9 cellular contexts compared by ENCODE assay signal in the genomic region with DNA sequence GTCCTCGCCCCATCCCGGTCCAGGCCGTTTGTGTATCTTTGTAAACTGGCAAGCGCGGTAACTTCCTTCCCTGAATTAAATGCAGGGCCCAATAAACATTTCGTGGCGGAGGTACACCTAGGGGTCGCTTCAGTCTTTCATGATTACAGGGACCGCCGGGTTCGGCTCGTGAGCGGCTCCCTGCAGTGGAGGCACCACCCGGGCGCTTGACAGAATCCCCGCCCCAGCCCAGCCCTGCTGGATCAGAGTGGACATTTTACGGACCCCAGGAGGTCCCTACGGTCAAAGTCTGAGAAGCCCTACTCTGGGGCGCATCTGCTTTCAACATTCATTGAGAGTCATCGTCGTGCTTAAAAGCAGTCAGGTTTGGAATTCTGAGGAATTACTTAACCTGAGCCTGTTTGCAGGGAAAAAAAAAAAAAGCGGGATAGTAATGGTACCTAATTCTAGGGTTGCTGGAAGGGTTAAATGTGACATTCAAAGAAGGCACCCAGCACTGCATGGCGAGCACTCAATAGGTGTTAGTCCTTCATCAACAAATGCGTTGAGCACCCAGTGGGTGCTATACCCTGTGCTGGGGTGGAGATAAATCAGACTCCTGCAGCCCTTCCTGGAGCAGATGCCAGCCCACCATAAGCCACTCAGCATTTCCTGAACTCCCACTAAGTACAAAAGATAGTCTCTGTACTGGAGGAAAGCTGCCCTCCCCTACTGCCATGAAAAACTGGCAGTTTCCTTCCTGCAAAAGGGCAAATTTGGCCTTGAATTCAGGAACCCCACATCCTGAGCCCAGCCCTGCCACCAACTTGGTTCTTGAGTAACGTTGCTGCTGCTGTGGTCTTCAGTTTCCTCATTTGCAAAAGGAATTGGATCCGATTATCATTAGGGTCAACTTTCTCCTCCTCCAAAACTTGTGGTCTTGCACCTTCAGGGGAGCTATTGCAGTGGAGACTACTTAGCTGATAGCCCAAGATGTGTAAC. TPM values are rescaled to one million over a fixed set of nuclear protein-coding genes. Genes with fewer than 3 reads are reported as not detected.
DNase-seq lines count a peak whose midpoint lies in the region; ATAC-seq, FAIRE-seq and TF ChIP-seq lines count a peak whose summit lies in the region.
"Had no signal": no experiment of that assay in that cellular context is flagged by ENCODE, and none has a peak within 500 bp of the region (broad histone marks: within the 10 kb centered on the region; RNA-seq: fewer than 3 reads in every experiment).

No MANE protein-coding gene starts in this region.

- TF ChIP-seq POLR2A in upper lobe of left lung (IDR thresholded peaks at IDR 0.05) (no peak), GM12892 (IDR thresholded peaks at IDR 0.05; ENCODE audit: low read depth, low read length) (no peak)

- no peak overlapping the region for H2BK120ac ChIP-seq in mesenchymal stem cell (ENCODE audit: low read depth, low read length)

- POLR2A ChIA-PET in BJ (lab: Charles Lee), result interaction anchor here (0.6 kb wide), 1 partner anchor 740 kb away, joined by 9 read pairs; no protein-coding TSS in a partner anchor

- H3K27ac Mint-ChIP-seq in GM23338, result no peak overlapping the region
- peak overlapping the region; percentile 36 for H3K27ac Mint-ChIP-seq in chondrocyte (ENCODE audit: unreplicated experiment)

- peak overlapping the region; percentile 59 for H4K8ac ChIP-seq in mesenchymal stem cell (ENCODE audit: low read length)

- H3K9me3 ChIP-seq in OCI-LY3 (ENCODE audit: insufficient read depth, low read length), result no peaks in the 10 kb centered on the region
- H3K9me3 ChIP-seq in mesenchymal stem cell (ENCODE audit: control insufficient read depth, low read length), result no peaks in the 10 kb centered on the region
- no peaks in the 10 kb centered on the region for H3K9me3 ChIP-seq in upper lobe of left lung

- H3K36me3 Mint-ChIP-seq in GM23338 (ENCODE audit: low read depth) (no peaks in the 10 kb centered on the region), chondrocyte (ENCODE audit: low read depth) (peaks cover 5% of the 10 kb centered on the region)

- peak overlapping the region; percentile 96 for H3K4me3 ChIP-seq in BJ (ENCODE audit: low read depth, low read length)
- H3K4me3 ChIP-seq in GM23338, result peak overlapping the region; percentile 92
- peak overlapping the region; percentile 95 for H3K4me3 ChIP-seq in OCI-LY3 (ENCODE audit: low read length)
- peak overlapping the region; percentile 80 to 84 for H3K4me3 ChIP-seq in mesenchymal stem cell (ENCODE audit: insufficient read depth in 1 of 2, low read depth in 1 of 2, low read length in 2 of 2)
- peak overlapping the region; percentile 14 to 97 (median 78) for H3K4me3 ChIP-seq in upper lobe of left lung

- H3K4me1 ChIP-seq in GM23338 (ENCODE audit: insufficient read depth) (peaks cover 11% of the 10 kb centered on the region), OCI-LY3 (ENCODE audit: low read length) (peaks cover 5% of the 10 kb centered on the region), mesenchymal stem cell (ENCODE audit: control insufficient read depth, insufficient read depth, low read depth, low read length) (peaks cover 13% of the 10 kb centered on the region), upper lobe of left lung (peaks cover 21 to 46% (median 39%) of the 10 kb centered on the region in 4 donors)

- H3K4me3 Mint-ChIP-seq in GM23338 (peak overlapping the region; percentile 78), chondrocyte (ENCODE audit: unreplicated experiment) (peak overlapping the region; percentile 76)

- H2BK12ac ChIP-seq in mesenchymal stem cell (ENCODE audit: low read length in 2 of 2), result peak overlapping the region in 1 of 2 experiments; percentile 83

- H3F3A ChIP-seq in GM23338 (replicated peaks; ENCODE audit: low read depth), result no peaks in the 10 kb centered on the region

- no peak overlapping the region for H3K14ac ChIP-seq in mesenchymal stem cell (ENCODE audit: low read length in 2 of 2)

- DNase-seq in BJ (ENCODE audit: low read depth) (no peak), GM23338 (ENCODE audit: low spot score) (peak; percentile 69), chondrocyte (ENCODE audit: low spot score) (no peak), mesenchymal stem cell (peak; percentile 62), upper lobe of left lung (no peak), GM12892 (ENCODE audit: insufficient read length) (no peak)

- H3K27me3 ChIP-seq in BJ (ENCODE audit: control insufficient read depth, insufficient read depth, low read length) (peaks cover 12% of the 10 kb centered on the region), GM23338 (ENCODE audit: insufficient read depth) (peaks cover 21% of the 10 kb centered on the region), OCI-LY3 (ENCODE audit: low read depth, low read length) (peaks cover 34% of the 10 kb centered on the region), mesenchymal stem cell (ENCODE audit: control insufficient read depth in 1 of 2, insufficient read depth in 1 of 2, low read length in 2 of 2) (peaks cover 3 to 21% of the 10 kb centered on the region in 2 experiments), upper lobe of left lung (no peaks in the 10 kb centered on the region)

- H3K9me3 Mint-ChIP-seq in GM23338, result no peaks in the 10 kb centered on the region
- H3K9me3 Mint-ChIP-seq in chondrocyte (ENCODE audit: low read depth), result no peaks in the 10 kb centered on the region

- peaks cover 9% of the 10 kb centered on the region; the same call in 1 of the 2 replicates for H4K20me1 ChIP-seq in GM23338 (replicated peaks; ENCODE audit: insufficient read depth)
- no peaks in the 10 kb centered on the region for H4K20me1 ChIP-seq in OCI-LY3 (ENCODE audit: insufficient read depth, low read length)

- peaks cover 9% of the 10 kb centered on the region for H3K79me2 ChIP-seq in GM23338 (replicated peaks; ENCODE audit: insufficient read depth)
- no peaks in the 10 kb centered on the region for H3K79me2 ChIP-seq in OCI-LY3 (ENCODE audit: low read length)

- peaks cover 11% of the 10 kb centered on the region for H3K27me3 Mint-ChIP-seq in GM23338 (ENCODE audit: insufficient read depth, low read depth, poor library complexity)
- H3K27me3 Mint-ChIP-seq in chondrocyte (ENCODE audit: low read depth), result no peaks in the 10 kb centered on the region

- H2AK5ac ChIP-seq in mesenchymal stem cell (ENCODE audit: low read length, severe bottlenecking), result no peak overlapping the region

- H3K27ac ChIP-seq in GM23338 (ENCODE audit: low read depth), result no peak overlapping the region
- no peak overlapping the region for H3K27ac ChIP-seq in OCI-LY3 (ENCODE audit: low read length)
- H3K27ac ChIP-seq in mesenchymal stem cell (ENCODE audit: low read length, poor library complexity, severe bottlenecking), result no peak overlapping the region
- peak overlapping the region; percentile 97 to 100 (median 100) for H3K27ac ChIP-seq in upper lobe of left lung

- peak in 1 of 4 donors; percentile 47 for TF ChIP-seq EP300 in upper lobe of left lung (IDR thresholded peaks at IDR 0.05)

- peak overlapping the region; percentile 87 for H2BK15ac ChIP-seq in mesenchymal stem cell (ENCODE audit: low read depth, poor library complexity, severe bottlenecking)

- FAIRE-seq in GM12892 (lab: Jason Lieb, UNC), result no peak

- 13% methylated on average over 26 of the region's 26 CpGs for whole genome bisulfite sequencing in mesenchymal stem cell
- 4 to 9% methylated on average over 10 to 25 of the region's 26 CpGs for WGBS in upper lobe of left lung, 2 donors

- no peak overlapping the region for H4K91ac ChIP-seq in mesenchymal stem cell (ENCODE audit: low read length)

- peaks cover 22% of the 10 kb centered on the region for H3K79me1 ChIP-seq in mesenchymal stem cell (replicated peaks; ENCODE audit: low read length, poor library complexity, severe bottlenecking)

- H3K9ac ChIP-seq in OCI-LY3 (ENCODE audit: low read length) (peak overlapping the region; percentile 73), mesenchymal stem cell (ENCODE audit: low read length) (peak overlapping the region; percentile 98)

- no peak overlapping the region for H3K4ac ChIP-seq in mesenchymal stem cell (ENCODE audit: low read depth in 1 of 2, low read length in 2 of 2)

- H3K9me2 ChIP-seq in GM23338 (ENCODE audit: insufficient read depth), result no peaks in the 10 kb centered on the region

- peak overlapping the region; percentile 74 for H2AFZ ChIP-seq in GM23338
- peak overlapping the region; percentile 92 for H2AFZ ChIP-seq in OCI-LY3 (ENCODE audit: low read depth, low read length)
- peak overlapping the region; percentile 67 for H2AFZ ChIP-seq in mesenchymal stem cell (ENCODE audit: low read depth, low read length)

- CTCF ChIA-PET in BJ (lab: Yijun Ruan, JAX), result interaction anchor here (0.7 to 2.6 kb wide), 4 partner anchors 12 to 67 kb away, joined by 3 to 16 read pairs (median 6); partner anchors contain the start of gene CD300LG

- H3K18ac ChIP-seq in mesenchymal stem cell (ENCODE audit: low read depth in 1 of 2, low read length in 2 of 2), result peak overlapping the region; percentile 75 to 89

- H3K36me3 ChIP-seq in BJ (ENCODE audit: control insufficient read depth, insufficient read depth, low read length) (peaks cover under 1% of the 10 kb centered on the region), GM23338 (ENCODE audit: insufficient read depth) (no peaks in the 10 kb centered on the region), OCI-LY3 (replicated peaks; ENCODE audit: low read depth, low read length) (peaks cover 4% of the 10 kb centered on the region), mesenchymal stem cell (ENCODE audit: control insufficient read depth in 1 of 2, insufficient read depth in 2 of 2, low read depth in 1 of 2, low read length in 2 of 2) (peaks cover 21 to 26% of the 10 kb centered on the region in 2 experiments), upper lobe of left lung (peaks cover 0 to 28% (median 6%) of the 10 kb centered on the region in 4 donors)

- no peak overlapping the region for H3K23ac ChIP-seq in mesenchymal stem cell (ENCODE audit: low read length in 2 of 2)

- peak; percentile 31 for ATAC-seq in GM23338
- peak in 1 of 2 donors; percentile 30 for ATAC-seq in upper lobe of left lung (ENCODE audit: low FRiP score in 2 of 2)
- no peak for ATAC-seq in GM21447 (IDR thresholded peaks at IDR 0.05; ENCODE audit: unreplicated experiment)

- H3K4me2 ChIP-seq in GM23338 (peak overlapping the region; percentile 79), OCI-LY3 (ENCODE audit: low read length) (peak overlapping the region; percentile 99), mesenchymal stem cell (ENCODE audit: low read length, poor library complexity, severe bottlenecking) (peak overlapping the region; percentile 94)

- H3K4me1 Mint-ChIP-seq in GM23338 (peaks cover 7% of the 10 kb centered on the region; the same call in 2 of the 3 replicates), chondrocyte (ENCODE audit: low read depth) (peaks cover 30% of the 10 kb centered on the region)

- TF ChIP-seq CTCF in BJ (IDR thresholded peaks at IDR 0.05; ENCODE audit: insufficient read depth, low read depth, low read length) (no peak), GM23338 (conservative IDR thresholded peaks at IDR 0.05; ENCODE audit: low read depth in 2 of 2) (peak; percentile 15 to 32; a peak in 2 of 4 replicates), OCI-LY3 (IDR thresholded peaks at IDR 0.05; ENCODE audit: low read depth, low read length) (peak; percentile 28; the same call in 1 of the 2 replicates), chondrocyte (IDR thresholded peaks at IDR 0.05) (peak; percentile 32), upper lobe of left lung (IDR thresholded peaks at IDR 0.05) (peak in 3 of 6 experiments; percentile 4 to 37 (median 17))

- H2BK5ac ChIP-seq in mesenchymal stem cell (ENCODE audit: low read depth, low read length, poor library complexity, severe bottlenecking), result no peak overlapping the region

RNA-seq across cellular contexts. Expression of gene DUSP3, which starts 0.7 kb away (rescaled TPM):
- polyA plus RNA-seq in BJ (2011; rRNA removed) (27.6 and 27.9 TPM in 2 replicates), GM23338 (2016; fragmentation: Nextera tagmentation; extraction: Ambion mirVana) (14.7 and 15.4 TPM in 2 replicates)
- polyA minus RNA-seq in BJ (2011; rRNA and poly(A)+ RNA removed), result 25.5 and 30.5 TPM in 2 replicates
- 17.5 and 22.1 TPM in 2 replicates for total RNA-seq in GM23338 (2014; rRNA removed; shearing (Covaris generic))
- total RNA-seq in chondrocyte (39.4 to 60.2 TPM (median 57.7 TPM) in 3 replicates), upper lobe of left lung (100 to 1,000 TPM in 3 of 6 donors, 10 to 100 TPM in 3; 58.7 to 122 (median 101) TPM)
- polyA plus RNA-seq in mesenchymal stem cell (2013, experiment 1 of 2), result 118 TPM
- polyA plus RNA-seq in mesenchymal stem cell (2013, experiment 2 of 2), result 120 TPM
- polyA plus RNA-seq in GM12892 (2012; ENCODE audit: missing spikeins), result 10.9 TPM

RNA-seq across cellular contexts. Expression of gene CFAP97D1, which starts 0.8 kb away (rescaled TPM):
- not detected in 2 replicates for polyA plus RNA-seq in BJ (2011; rRNA removed)
- not detected in 2 replicates for polyA minus RNA-seq in BJ (2011; rRNA and poly(A)+ RNA removed)
- 0.07 and 0.12 TPM in 2 replicates for total RNA-seq in GM23338 (2014; rRNA removed; shearing (Covaris generic))
- 0.10 TPM in 1 of 2 replicates, not detected in the other for polyA plus RNA-seq in GM23338 (2016; fragmentation: Nextera tagmentation; extraction: Ambion mirVana)
- total RNA-seq in chondrocyte, result not detected in 3 replicates
- 0.01 TPM for polyA plus RNA-seq in mesenchymal stem cell (2013, experiment 1 of 2)
- polyA plus RNA-seq in mesenchymal stem cell (2013, experiment 2 of 2), result 0.03 TPM
- under 1 TPM in 1 of 6 donors, not detected in 5; 0.17 TPM for total RNA-seq in upper lobe of left lung
- polyA plus RNA-seq in GM12892 (2012; ENCODE audit: missing spikeins), result not detected

RNA-seq across cellular contexts. Expression of gene SOST, which starts 20.8 kb away (rescaled TPM):
- not detected in 2 replicates for polyA plus RNA-seq in BJ (2011; rRNA removed)
- polyA minus RNA-seq in BJ (2011; rRNA and poly(A)+ RNA removed), result not detected in 2 replicates
- total RNA-seq in GM23338 (2014; rRNA removed; shearing (Covaris generic)), result 0.31 TPM in 1 of 2 replicates, not detected in the other
- polyA plus RNA-seq in GM23338 (2016; fragmentation: Nextera tagmentation; extraction: Ambion mirVana), result not detected in 2 replicates
- total RNA-seq in chondrocyte, result not detected in 3 replicates
- 0.01 TPM for polyA plus RNA-seq in mesenchymal stem cell (2013, experiment 1 of 2)
- polyA plus RNA-seq in mesenchymal stem cell (2013, experiment 2 of 2), result not detected
- total RNA-seq in upper lobe of left lung, result not detected
- not detected for polyA plus RNA-seq in GM12892 (2012; ENCODE audit: missing spikeins)
- total RNA-seq: renal cortical epithelial cell had no signal

RNA-seq across cellular contexts. Expression of gene MPP3, which starts 53.5 kb away (rescaled TPM):
- 4.6 and 7.9 TPM in 2 replicates for polyA plus RNA-seq in BJ (2011; rRNA removed)
- polyA minus RNA-seq in BJ (2011; rRNA and poly(A)+ RNA removed), result 3.7 and 4.9 TPM in 2 replicates
- 4.2 and 6.6 TPM in 2 replicates for total RNA-seq in GM23338 (2014; rRNA removed; shearing (Covaris generic))
- polyA plus RNA-seq in GM23338 (2016; fragmentation: Nextera tagmentation; extraction: Ambion mirVana), result 5.6 and 7.4 TPM in 2 replicates
- 13.3 to 15.6 TPM (median 14.4 TPM) in 3 replicates for total RNA-seq in chondrocyte
- 3.1 TPM for polyA plus RNA-seq in mesenchymal stem cell (2013, experiment 1 of 2)
- 3.2 TPM for polyA plus RNA-seq in mesenchymal stem cell (2013, experiment 2 of 2)
- 100 to 1,000 TPM in 1 of 6 donors, 10 to 100 TPM in 5; 16.2 to 142 (median 38.5) TPM for total RNA-seq in upper lobe of left lung
- not detected for polyA plus RNA-seq in GM12892 (2012; ENCODE audit: missing spikeins)

Comparison
In these comparisons a context has a peak if more than half of its experiments do, and no peak if none do; other contexts are left out.
1. DNase-seq: peak in GM23338 (single experiment) and mesenchymal stem cell (single experiment); none in BJ (single experiment), chondrocyte (single experiment), upper lobe of left lung (0 of 2) and GM12892 (single experiment).
2. H3K27ac ChIP-seq: peak in upper lobe of left lung (4 of 4); none in GM23338 (single experiment), OCI-LY3 (single experiment) and mesenchymal stem cell (single experiment).
3. Peak in every context shown above with its lines, with median percentiles within 50 percentile points of each other: H3K4me3 ChIP-seq, H2AFZ ChIP-seq and H3K4me2 ChIP-seq.